In genomic region chr3:179837374-179837773, GRCh38 we compare ENCODE assay signal across 12 cellular contexts.
DNase-seq lines count a peak whose midpoint lies in the region; ATAC-seq and TF ChIP-seq lines count a peak whose summit lies in the region.
"Had no signal": no experiment of that assay in that cellular context is flagged by ENCODE, and none has a peak within 500 bp of the region (broad histone marks: within the 10 kb centered on the region; RNA-seq: fewer than 3 reads in every experiment).

No MANE protein-coding gene starts in this region.

- H3K4me3 ChIP-seq in BE2C (ENCODE audit: low read depth, low read length) (no peak overlapping the region), cardiac fibroblast (replicated peaks in 1 of 2; ENCODE audit: low read depth in 2 of 2, low read length in 2 of 2) (no peak overlapping the region)
- no peak overlapping the region for H3K4me3 ChIP-seq in Jurkat, Clone E6-1 (ENCODE audit: low read length)
- H3K4me3 ChIP-seq: gastroesophageal sphincter had no signal

- H3K4me1 ChIP-seq in BE2C = no peaks in the 10 kb centered on the region
- H3K4me1 ChIP-seq: gastroesophageal sphincter had no signal

- TF ChIP-seq CTCF in BE2C (IDR thresholded peaks at IDR 0.05; ENCODE audit: low read depth, low read length) (peak; percentile 34), cardiac fibroblast (IDR thresholded peaks at IDR 0.05; ENCODE audit: low read depth, low read length) (no peak)

- no peak for ATAC-seq in stimulated activated naive CD8-positive, alpha-beta T cell treated with anti-CD3 and anti-CD28 coated beads, Interleukin-15, Interleukin-2, amounts not matched to agents 100 U/mL and 50 U/mL, for 24 hours
- ATAC-seq: activated CD4-positive, CD25-positive, alpha-beta regulatory T cell treated with anti-CD3 and anti-CD28 coated beads, Interleukin-2, amount 50 U/mL, for 24 hours; gastroesophageal sphincter had no signal

- H3K36me3 ChIP-seq in BE2C = no peaks in the 10 kb centered on the region
- H3K36me3 ChIP-seq: gastroesophageal sphincter had no signal

- no peaks in the 10 kb centered on the region for H3K9me3 ChIP-seq in BE2C
- H3K9me3 ChIP-seq: gastroesophageal sphincter had no signal

- H3K27me3 ChIP-seq in BE2C = no peaks in the 10 kb centered on the region

- DNase-seq in BE2C (no peak), cardiac fibroblast (ENCODE audit: low read depth in 2 of 2) (peak; percentile 20 to 27), lung microvascular endothelial cell (ENCODE audit: low read depth in 2 of 2) (peak; percentile 7 to 39), HK-2 (ENCODE audit: unreplicated experiment) (no peak), NCI-H526 (lab: John Stamatoyannopoulos, UW) (no peak)
- DNase-seq in Jurkat, Clone E6-1 (ENCODE audit: low read depth, low spot score) = peak; percentile 9
- DNase-seq in stimulated activated naive CD8-positive, alpha-beta T cell treated with anti-CD3 and anti-CD28 coated beads, Interleukin-15, Interleukin-2, amounts not matched to agents 100 U/mL and 50 U/mL, for 24 hours = no peak
- DNase-seq in activated CD4-positive, alpha-beta T cell treated with anti-CD3 and anti-CD28 coated beads for 4 hours = no peak
- DNase-seq: GOT3, NCI-H2081 treated with DMSO at 0.1 percent for 48 hours had no signal

Comparison
In these comparisons a context has a peak if more than half of its experiments do, and no peak if none do; other contexts are left out.
1. DNase-seq: peak in Jurkat, Clone E6-1 (single experiment), cardiac fibroblast (2 of 2) and lung microvascular endothelial cell (2 of 2); none in BE2C (single experiment), stimulated activated naive CD8-positive, alpha-beta T cell treated with anti-CD3 and anti-CD28 coated beads, Interleukin-15, Interleukin-2, amounts not matched to agents 100 U/mL and 50 U/mL, for 24 hours (single experiment), HK-2 (single experiment), activated CD4-positive, alpha-beta T cell treated with anti-CD3 and anti-CD28 coated beads for 4 hours (0 of 2) and NCI-H526 (0 of 2).